Comparison of ENCODE assay signal across 16 cellular contexts in the genomic region with DNA sequence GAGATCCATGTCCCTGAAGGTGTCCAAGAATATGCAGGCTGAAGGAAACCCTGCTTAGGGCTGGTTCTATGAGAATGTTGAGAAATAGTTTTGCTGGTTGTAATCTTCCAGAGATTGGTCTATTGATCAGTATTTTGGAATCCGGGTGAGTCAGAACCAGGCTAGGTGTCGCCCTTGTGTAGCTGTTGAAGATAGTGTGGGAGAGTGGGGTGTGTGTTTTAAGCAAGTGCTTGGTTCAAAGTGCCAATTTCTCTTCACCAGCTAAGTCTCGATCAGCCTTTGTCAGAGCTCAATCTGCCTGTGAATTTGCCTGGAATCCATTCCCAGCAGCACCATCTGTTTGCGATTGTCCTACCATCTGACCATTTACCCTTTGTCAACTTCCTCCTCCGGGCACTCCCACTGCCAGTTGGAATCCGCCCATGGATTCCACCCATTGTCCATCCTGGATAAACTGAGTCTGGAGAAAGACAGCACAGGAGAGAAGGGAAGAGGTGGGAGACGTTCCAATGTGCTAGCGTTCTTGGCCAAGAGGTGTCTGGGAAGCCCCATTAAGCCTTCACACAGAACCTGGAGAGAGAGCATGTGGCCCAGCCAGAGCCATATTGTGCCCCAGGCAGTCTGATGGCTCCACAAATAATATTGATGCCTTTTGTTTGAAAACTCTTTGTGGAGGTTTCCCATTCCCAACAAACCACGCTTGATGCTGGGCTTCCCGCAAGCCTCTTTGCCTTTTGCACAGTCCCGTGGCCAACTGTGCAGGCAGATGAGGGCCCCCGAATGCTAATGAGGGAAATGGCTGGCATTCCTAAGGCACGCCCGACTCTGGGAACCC. TPM values are rescaled to one million over a fixed set of nuclear protein-coding genes. Genes with fewer than 3 reads are reported as not detected.
A peak's percentile ranks its signal among the peaks of the same experiment; 100 is the strongest.
DNase-seq lines count a peak whose midpoint lies in the region; FAIRE-seq and TF ChIP-seq lines count a peak whose summit lies in the region.
"Had no signal": no experiment of that assay in that cellular context is flagged by ENCODE, and none has a peak within 500 bp of the region (broad histone marks: within the 10 kb centered on the region; RNA-seq: fewer than 3 reads in every experiment).

No MANE protein-coding gene starts in this region.

- TF ChIP-seq CTCF in bronchial epithelial cell (IDR thresholded peaks at IDR 0.05; ENCODE audit: insufficient read depth, low read length, severe bottlenecking) (no peak), progenitor cell of endocrine pancreas (IDR thresholded peaks at IDR 0.05; ENCODE audit: unreplicated experiment) (no peak)

- H3K27ac Mint-ChIP-seq in progenitor cell of endocrine pancreas = no peak overlapping the region
- H3K27ac Mint-ChIP-seq: activated T-cell treated with anti-CD3 and anti-CD28 coated beads, Interleukin-2, amount 50 U/mL, for 24 hours; natural killer cell treated with Interleukin-12 subunit alpha and Interleukin-12 subunit beta and Interleukin-15 and Interleukin-18, amount 100 ng/mL, for 72 hours; stimulated activated naive B cell treated with anti-CD40 and anti-IgM and Interleukin-4, amounts not matched to agents 10 μg/mL and 1 μg/mL and 100 μg/mL, for 72 hours had no signal

- H3K36me3 Mint-ChIP-seq in progenitor cell of endocrine pancreas (ENCODE audit: insufficient read depth) = no peaks in the 10 kb centered on the region
- H3K36me3 Mint-ChIP-seq: natural killer cell treated with Interleukin-12 subunit alpha and Interleukin-12 subunit beta and Interleukin-15 and Interleukin-18, amount 100 ng/mL, for 72 hours; stimulated activated naive B cell treated with anti-CD40 and anti-IgM and Interleukin-4, amounts not matched to agents 10 μg/mL and 1 μg/mL and 100 μg/mL, for 72 hours had no signal

- no peaks in the 10 kb centered on the region for H3K27me3 ChIP-seq in bronchial epithelial cell (ENCODE audit: control insufficient read depth, insufficient read depth, low read length)
- H3K27me3 ChIP-seq: right lobe of liver, uterus had no signal

- no peak overlapping the region for H3K27ac ChIP-seq in substantia nigra (ENCODE audit: low read depth, low read length, poor library complexity, severe bottlenecking)
- H3K27ac ChIP-seq: gastrocnemius medialis, right lobe of liver, uterus had no signal

- H3K27me3 Mint-ChIP-seq in progenitor cell of endocrine pancreas = peaks cover 7% of the 10 kb centered on the region
- H3K27me3 Mint-ChIP-seq: stimulated activated naive B cell treated with anti-CD40 and anti-IgM and Interleukin-4, amounts not matched to agents 10 μg/mL and 1 μg/mL and 100 μg/mL, for 72 hours had no signal

- H3K4me1 Mint-ChIP-seq in progenitor cell of endocrine pancreas (ENCODE audit: low read depth) = no peaks in the 10 kb centered on the region
- H3K4me1 Mint-ChIP-seq: stimulated activated naive B cell treated with anti-CD40 and anti-IgM and Interleukin-4, amounts not matched to agents 10 μg/mL and 1 μg/mL and 100 μg/mL, for 72 hours had no signal

- H3K9me3 Mint-ChIP-seq in progenitor cell of endocrine pancreas (ENCODE audit: low read depth) = no peaks in the 10 kb centered on the region
- H3K9me3 Mint-ChIP-seq: activated T-cell treated with anti-CD3 and anti-CD28 coated beads, Interleukin-2, amount 50 U/mL, for 24 hours; natural killer cell treated with Interleukin-12 subunit alpha and Interleukin-12 subunit beta and Interleukin-15 and Interleukin-18, amount 100 ng/mL, for 72 hours; stimulated activated naive B cell treated with anti-CD40 and anti-IgM and Interleukin-4, amounts not matched to agents 10 μg/mL and 1 μg/mL and 100 μg/mL, for 72 hours had no signal

- no peak overlapping the region for H3K4me3 Mint-ChIP-seq in progenitor cell of endocrine pancreas (ENCODE audit: low read depth)
- H3K4me3 Mint-ChIP-seq: activated T-cell treated with anti-CD3 and anti-CD28 coated beads, Interleukin-2, amount 50 U/mL, for 24 hours; natural killer cell treated with Interleukin-12 subunit alpha and Interleukin-12 subunit beta and Interleukin-15 and Interleukin-18, amount 100 ng/mL, for 72 hours; stimulated activated naive B cell treated with anti-CD40 and anti-IgM and Interleukin-4, amounts not matched to agents 10 μg/mL and 1 μg/mL and 100 μg/mL, for 72 hours had no signal

- H3K4me3 ChIP-seq in bronchial epithelial cell (ENCODE audit: low read depth, low read length) = no peak overlapping the region
- H3K4me3 ChIP-seq: gastrocnemius medialis, right lobe of liver, uterus had no signal

- no peaks in the 10 kb centered on the region for H3K36me3 ChIP-seq in bronchial epithelial cell (ENCODE audit: control insufficient read depth, insufficient read depth, low read length)
- H3K36me3 ChIP-seq: gastrocnemius medialis, right lobe of liver, uterus had no signal

- FAIRE-seq in bronchial epithelial cell (lab: Jason Lieb, UNC) = peak; percentile 58
- no peak for FAIRE-seq in frontal cortex (lab: Jason Lieb, UNC)

- DNase-seq in GM03348 (ENCODE audit: low spot score) (peak; percentile 43), bronchial epithelial cell (ENCODE audit: low read depth) (no peak), iPS-NIHi11 (ENCODE audit: low spot score) (peak; percentile 41), substantia nigra (lab: John Stamatoyannopoulos, UW) (peak in 35 of 49 donors; percentile 3 to 85 (median 45)), progenitor cell of endocrine pancreas (ENCODE audit: low spot score, unreplicated experiment) (no peak), frontal cortex (ENCODE audit: low spot score in 2 of 2) (no peak)
- no peak for DNase-seq in activated T-cell treated with anti-CD3 and anti-CD28 coated beads, Interleukin-2, amount 50 U/mL, for 1 hour
- DNase-seq: activated CD4-positive, alpha-beta T cell treated with anti-CD3 and anti-CD28 coated beads for 4 hours; activated T-cell treated with anti-CD3 and anti-CD28 coated beads, Interleukin-2, amount 50 U/mL, for 24 hours; gastrocnemius medialis; NCI-H1092; right lobe of liver; stimulated activated naive B cell treated with anti-CD40 and anti-IgM and Interleukin-4, amounts not matched to agents 10 μg/mL and 1 μg/mL and 100 μg/mL, for 72 hours; T-helper 1 cell; uterus had no signal

RNA-seq across cellular contexts. Expression of a gene that starts 59.5 kb away (rescaled TPM):
- 0.53 and 1.3 TPM in 2 replicates for total RNA-seq in bronchial epithelial cell
- 0.58 and 1.0 TPM in 2 replicates for total RNA-seq in progenitor cell of endocrine pancreas
- 0.82 TPM for total RNA-seq in frontal cortex
- total RNA-seq: natural killer cell treated with Interleukin-12 subunit alpha and Interleukin-12 subunit beta and Interleukin-15 and Interleukin-18, amount 100 ng/mL, for 72 hours had no signal

Comparison
In these comparisons a context has a peak if more than half of its experiments do, and no peak if none do; other contexts are left out.
1. DNase-seq: peak in GM03348 (single experiment), iPS-NIHi11 (single experiment) and substantia nigra (35 of 49); none in bronchial epithelial cell (single experiment), activated T-cell treated with anti-CD3 and anti-CD28 coated beads, Interleukin-2, amount 50 U/mL, for 1 hour (single experiment), progenitor cell of endocrine pancreas (single experiment) and frontal cortex (0 of 2).